8 cellular contexts compared by ENCODE assay signal in the genomic region with DNA sequence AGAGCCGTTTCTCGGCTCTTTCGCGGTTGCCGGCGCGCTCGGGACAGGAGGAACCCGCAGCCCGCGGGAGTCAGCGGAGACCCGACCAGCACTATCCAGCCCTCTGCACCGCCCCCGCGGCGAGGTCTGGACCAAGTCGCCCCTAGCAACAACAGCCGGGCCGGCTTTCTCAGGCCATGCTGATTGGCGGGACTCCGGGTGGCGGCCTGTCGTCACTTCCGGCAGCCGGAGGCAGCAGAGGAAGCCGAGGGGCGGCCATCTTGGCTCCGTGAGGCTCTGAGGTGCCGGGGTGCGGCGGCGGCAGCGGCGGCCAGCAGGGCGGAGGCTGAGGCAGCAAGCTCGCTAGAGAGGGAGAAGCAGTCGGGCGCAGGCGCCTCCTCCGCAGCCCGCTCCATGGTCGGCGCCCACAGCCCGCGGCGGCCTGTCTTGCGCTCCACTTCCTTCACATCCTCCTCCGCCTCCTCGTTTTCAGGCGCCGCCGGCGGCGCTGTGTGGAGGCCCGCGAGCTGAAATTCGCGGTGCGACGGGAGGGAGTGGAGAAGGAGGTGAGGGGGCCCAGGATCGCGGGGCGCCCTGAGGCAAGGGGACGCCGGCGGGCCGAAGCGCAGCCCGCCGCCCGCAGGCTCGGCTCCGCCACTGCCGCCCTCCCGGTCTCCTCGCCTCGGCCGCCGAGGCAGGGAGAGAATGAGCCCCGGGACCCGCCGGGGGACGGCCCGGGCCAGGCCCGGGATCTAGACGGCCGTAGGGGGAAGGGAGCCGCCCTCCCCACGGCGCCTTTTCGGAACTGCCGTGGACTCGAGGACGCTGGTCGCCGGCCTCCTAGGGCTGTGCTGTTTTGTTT. TPM values are rescaled to one million over a fixed set of nuclear protein-coding genes. Genes with fewer than 3 reads are reported as not detected.
DNase-seq lines count a peak whose midpoint lies in the region; FAIRE-seq and TF ChIP-seq lines count a peak whose summit lies in the region.

A gene (plus strand): TSS at position 263 of the 841 bp plus-strand sequence. CDS start 615 bp downstream, outside the sequence.

- peak within 1 kb of the TSS; percentile 96 for H3K27ac Mint-ChIP-seq in HFFc6
- peak within 1 kb of the TSS; percentile 94 for H3K27ac Mint-ChIP-seq in activated naive CD4-positive, alpha-beta T cell treated with anti-CD3 and anti-CD28 coated beads for 36 hours

- peak within 1 kb of the TSS; percentile 95 for H3K14ac ChIP-seq in neuronal stem cell (ENCODE audit: low read length)

- H2BK120ac ChIP-seq in neuronal stem cell (ENCODE audit: low read depth, low read length) = peak within 1 kb of the TSS; percentile 81

- peak within 1 kb of the TSS; percentile 98 for H3K4me3 Mint-ChIP-seq in HFFc6
- H3K4me3 Mint-ChIP-seq in activated naive CD4-positive, alpha-beta T cell treated with anti-CD3 and anti-CD28 coated beads for 36 hours = peak within 1 kb of the TSS; percentile 96

- peaks cover 0 to 8% of the 10 kb centered on the region in 2 donors for H3K36me3 ChIP-seq in neuronal stem cell (replicated peaks in 1 of 2; ENCODE audit: control insufficient read depth in 2 of 2, insufficient read depth in 2 of 2, low read length in 2 of 2)

- H3K27me3 Mint-ChIP-seq in HFFc6 (ENCODE audit: insufficient read depth) = no peaks in the 10 kb centered on the region; the same call in none of the 2 replicates
- peaks cover 4% of the 10 kb centered on the region for H3K27me3 Mint-ChIP-seq in activated naive CD4-positive, alpha-beta T cell treated with anti-CD3 and anti-CD28 coated beads for 36 hours (ENCODE audit: low read depth)

- intact Hi-C loops in activated naive CD4-positive, alpha-beta T cell treated with anti-CD3 and anti-CD28 coated beads for 36 hours (cut with micrococcal nuclease) = loop anchor here (1.0 to 10.0 kb wide), 5 partner anchors 15 to 308 kb away; a partner anchor contains a TSS

- FAIRE-seq in frontal cortex (lab: Jason Lieb, UNC) = no peak

- peaks cover 21% of the 10 kb centered on the region for H3K36me3 Mint-ChIP-seq in HFFc6 (ENCODE audit: low read depth)
- H3K36me3 Mint-ChIP-seq in activated naive CD4-positive, alpha-beta T cell treated with anti-CD3 and anti-CD28 coated beads for 36 hours (ENCODE audit: low read depth) = peaks cover 8% of the 10 kb centered on the region

- no CpG with 5 or more reads among the region's 97 CpGs for WGBS in neuronal stem cell (ENCODE audit: extremely low coverage in 2 of 2, insufficient read length in 2 of 2, insufficient replicate concordance in 1 of 2), 2 donors

- peak within 1 kb of the TSS; percentile 48 for H4K91ac ChIP-seq in neuronal stem cell (ENCODE audit: low read depth, low read length, poor library complexity)

- CTCF ChIA-PET in activated naive CD4-positive, alpha-beta T cell treated with anti-CD3 and anti-CD28 coated beads for 36 hours (lab: Charles Lee) = interaction anchor here (1.5 kb wide), 1 partner anchor 8 kb away, joined by 7 read pairs; no protein-coding TSS in a partner anchor

- H3K9ac ChIP-seq in neuronal stem cell (ENCODE audit: low read depth, low read length, poor library complexity) = peak within 1 kb of the TSS; percentile 99

- H3K4me3 ChIP-seq in GM08714 (ENCODE audit: low read length) (peak within 1 kb of the TSS; percentile 87), neuronal stem cell (ENCODE audit: low read length in 2 of 2) (peak within 1 kb of the TSS; percentile 99)

- no peaks in the 10 kb centered on the region for H3K9me3 Mint-ChIP-seq in HFFc6
- no peaks in the 10 kb centered on the region for H3K9me3 Mint-ChIP-seq in activated naive CD4-positive, alpha-beta T cell treated with anti-CD3 and anti-CD28 coated beads for 36 hours

- H3K4me1 ChIP-seq in neuronal stem cell (ENCODE audit: control insufficient read depth in 2 of 2, insufficient read depth in 1 of 2, low read depth in 1 of 2, low read length in 2 of 2) = peaks cover 3 to 7% of the 10 kb centered on the region in 2 donors

- H2AFZ ChIP-seq in neuronal stem cell (ENCODE audit: low read length) = peak within 1 kb of the TSS; percentile 97

- no peak within 1 kb of the TSS for H3K4ac ChIP-seq in neuronal stem cell (ENCODE audit: low read length)

- H2BK5ac ChIP-seq in neuronal stem cell (ENCODE audit: low read length) = peak within 1 kb of the TSS; percentile 99

- peak within 1 kb of the TSS; percentile 93 for H3K27ac ChIP-seq in neuronal stem cell (replicated peaks; ENCODE audit: low read length)

- DNase-seq in HFFc6 (peak; percentile 98), NAMALWA (ENCODE audit: low spot score) (peak; percentile 97), SK-N-DZ (ENCODE audit: low spot score) (peak; percentile 90), frontal cortex (ENCODE audit: low spot score in 2 of 2) (peak; percentile 96 to 98), neuronal stem cell (ENCODE audit: low spot score) (peak; percentile 95)
- DNase-seq in activated naive CD4-positive, alpha-beta T cell treated with anti-CD3 and anti-CD28 coated beads for 36 hours = peak; percentile 97

- peaks cover 61% of the 10 kb centered on the region for H3K4me1 Mint-ChIP-seq in HFFc6 (ENCODE audit: low read depth)
- peaks cover 42% of the 10 kb centered on the region for H3K4me1 Mint-ChIP-seq in activated naive CD4-positive, alpha-beta T cell treated with anti-CD3 and anti-CD28 coated beads for 36 hours (ENCODE audit: low read depth)

- TF ChIP-seq CTCF in HFFc6 (IDR thresholded peaks at IDR 0.05) (peak; percentile 65), subcutaneous adipose tissue (IDR thresholded peaks at IDR 0.05; ENCODE audit: low read depth) (no peak)

- H3K9me3 ChIP-seq in neuronal stem cell (replicated peaks in 1 of 2; ENCODE audit: control insufficient read depth in 2 of 2, insufficient read depth in 1 of 2, low read depth in 1 of 2, low read length in 2 of 2) = peaks cover 0 to 8% of the 10 kb centered on the region in 2 donors

- H3K23ac ChIP-seq in neuronal stem cell (ENCODE audit: low read depth, low read length, poor library complexity) = peak within 1 kb of the TSS; percentile 92

- peaks cover 0 to 5% (median 0%) of the 10 kb centered on the region in 3 experiments for H3K27me3 ChIP-seq in neuronal stem cell (ENCODE audit: control insufficient read depth in 3 of 3, insufficient read depth in 3 of 3, low read depth in 1 of 3, low read length in 3 of 3)

- H2AK5ac ChIP-seq in neuronal stem cell (ENCODE audit: low read depth, low read length) = peak within 1 kb of the TSS; percentile 95

- H4K8ac ChIP-seq in neuronal stem cell (ENCODE audit: low read depth, low read length) = peak within 1 kb of the TSS; percentile 97

- H3K79me1 ChIP-seq in neuronal stem cell (ENCODE audit: low read depth, low read length) = peaks cover 7% of the 10 kb centered on the region

- peak within 1 kb of the TSS; percentile 83 for H2BK15ac ChIP-seq in neuronal stem cell (ENCODE audit: low read length)

- H3K4me2 ChIP-seq in neuronal stem cell (ENCODE audit: insufficient read depth, low read length, poor library complexity, severe bottlenecking) = peak within 1 kb of the TSS; percentile 88

- peak within 1 kb of the TSS; percentile 99 for H3K18ac ChIP-seq in neuronal stem cell (ENCODE audit: low read length)

- peak within 1 kb of the TSS; percentile 96 for H2BK12ac ChIP-seq in neuronal stem cell (ENCODE audit: low read length)

RNA-seq across cellular contexts. Expression of the gene that starts here (rescaled TPM):
- 10 to 100 TPM; 57.4 to 71.8 (median 65.7) TPM for total RNA-seq in HFFc6 (2021; fragmentation: NEBNext Ultra II Directional; extraction: Animal tissue kit (Norgen Biotek cat#: 25700))
- 22.5 and 28.3 TPM in 2 replicates for polyA plus RNA-seq in SK-N-DZ (2014; cell fraction: cytosol; rRNA removed)
- polyA plus RNA-seq in SK-N-DZ (2014; cell fraction: nucleus; rRNA removed) = 39.1 and 41.1 TPM in 2 replicates
- 10 to 100 TPM; 62.2 to 64.7 TPM for total RNA-seq in activated naive CD4-positive, alpha-beta T cell treated with anti-CD3 and anti-CD28 coated beads for 36 hours
- total RNA-seq in frontal cortex = 152 TPM
- polyA plus RNA-seq in neuronal stem cell (2013, experiment 1 of 2) = 55.4 TPM
- 55.0 TPM for polyA plus RNA-seq in neuronal stem cell (2013, experiment 2 of 2)
- 100 to 1,000 TPM in 1 of 4 donors, 10 to 100 TPM in 3; 61.7 to 115 (median 76.2) TPM for total RNA-seq in subcutaneous adipose tissue

Comparison
In these comparisons a context has a peak if more than half of its experiments do, and no peak if none do; other contexts are left out.
1. Peak in every context shown above with its lines: DNase-seq, H3K4me3 ChIP-seq and H3K27ac ChIP-seq.